In the genomic region with DNA sequence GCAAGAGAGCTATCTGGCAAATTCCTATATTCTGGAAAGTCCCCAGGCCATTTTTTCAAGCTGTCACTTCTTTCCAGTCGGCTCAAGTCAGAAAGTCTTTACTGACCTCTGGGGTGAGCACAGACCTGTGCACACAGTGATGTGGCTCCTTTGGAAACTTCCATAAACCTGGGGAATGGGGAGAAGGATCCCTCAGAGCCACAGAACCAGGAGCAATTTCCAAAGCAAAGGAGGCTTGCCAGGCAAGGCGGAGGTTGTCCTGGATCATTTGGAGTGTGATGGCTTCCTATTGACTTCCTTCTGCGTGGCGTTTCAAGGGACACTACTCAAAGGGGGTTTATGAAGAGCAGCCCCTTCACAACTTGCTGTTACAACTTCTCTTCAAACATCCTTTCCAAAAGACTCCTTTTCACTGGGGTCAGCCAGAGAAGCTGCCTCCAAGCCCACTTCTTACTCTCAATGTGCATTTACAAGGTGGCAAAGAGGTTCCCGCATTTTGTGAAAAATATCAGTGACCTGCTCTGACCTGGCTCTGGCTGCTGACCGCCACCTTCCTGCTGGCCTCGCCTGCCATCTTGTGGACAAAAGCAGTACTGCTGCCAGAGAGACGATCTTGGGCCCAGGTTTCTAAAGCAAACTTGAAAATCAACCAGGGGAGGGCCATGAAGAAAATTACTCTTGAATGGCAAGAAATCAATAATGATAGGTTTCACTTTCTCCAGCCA, we compare ENCODE assay signal across 1 cellular context.
A peak's percentile ranks its signal among the peaks of the same experiment; 100 is the strongest.
TF ChIP-seq lines count a peak whose summit lies in the region.

No MANE protein-coding gene starts in this region.

TF ChIP-seq in HepG2, 621 proteins besides CTCF, POLR2A, EP300 and RAD21 (continued from another document and continues in another):
- TF ChIP-seq, protein P1, sequence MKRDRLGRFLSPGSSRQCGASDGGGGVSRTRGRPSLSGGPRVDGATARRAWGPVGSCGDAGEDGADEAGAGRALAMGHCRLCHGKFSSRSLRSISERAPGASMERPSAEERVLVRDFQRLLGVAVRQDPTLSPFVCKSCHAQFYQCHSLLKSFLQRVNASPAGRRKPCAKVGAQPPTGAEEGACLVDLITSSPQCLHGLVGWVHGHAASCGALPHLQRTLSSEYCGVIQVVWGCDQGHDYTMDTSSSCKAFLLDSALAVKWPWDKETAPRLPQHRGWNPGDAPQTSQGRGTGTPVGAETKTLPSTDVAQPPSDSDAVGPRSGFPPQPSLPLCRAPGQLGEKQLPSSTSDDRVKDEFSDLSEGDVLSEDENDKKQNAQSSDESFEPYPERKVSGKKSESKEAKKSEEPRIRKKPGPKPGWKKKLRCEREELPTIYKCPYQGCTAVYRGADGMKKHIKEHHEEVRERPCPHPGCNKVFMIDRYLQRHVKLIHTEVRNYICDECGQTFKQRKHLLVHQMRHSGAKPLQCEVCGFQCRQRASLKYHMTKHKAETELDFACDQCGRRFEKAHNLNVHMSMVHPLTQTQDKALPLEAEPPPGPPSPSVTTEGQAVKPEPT (CRISPR knock-in tag; IDR thresholded peaks at IDR 0.05; ENCODE audit: low read depth) = 0 out of 2 replicates have a peak, but pooled peaks have one; percentile 48
- no peak for TF ChIP-seq ZNF354B (CRISPR knock-in tag; IDR thresholded peaks at IDR 0.05)
- TF ChIP-seq EZH2 (conservative IDR thresholded peaks at IDR 0.05; ENCODE audit: low read depth, low read length) = no peak
- no peak for TF ChIP-seq HMGA1 (CRISPR knock-in tag; conservative IDR thresholded peaks at IDR 0.05)
- no peak for TF ChIP-seq ATAD3A (CRISPR knock-in tag; IDR thresholded peaks at IDR 0.05)
- TF ChIP-seq KLF6 (CRISPR knock-in tag; IDR thresholded peaks at IDR 0.05) = no peak
- TF ChIP-seq CCDC6 (CRISPR knock-in tag; IDR thresholded peaks at IDR 0.05) = 0 out of 2 replicates have a peak, but pooled peaks have one; percentile 4
- TF ChIP-seq ZNF274 (CRISPR knock-in tag; IDR thresholded peaks at IDR 0.05) = no peak
- no peak for TF ChIP-seq ZNF746 (CRISPR knock-in tag; IDR thresholded peaks at IDR 0.05)
- no peak for TF ChIP-seq SRSF9 (IDR thresholded peaks at IDR 0.05; ENCODE audit: borderline replicate concordance, insufficient read depth, low read depth, low read length, poor library complexity, severe bottlenecking)
- TF ChIP-seq ZMYM3 (CRISPR knock-in tag; IDR thresholded peaks at IDR 0.05) = no peak
- TF ChIP-seq, protein P2, sequence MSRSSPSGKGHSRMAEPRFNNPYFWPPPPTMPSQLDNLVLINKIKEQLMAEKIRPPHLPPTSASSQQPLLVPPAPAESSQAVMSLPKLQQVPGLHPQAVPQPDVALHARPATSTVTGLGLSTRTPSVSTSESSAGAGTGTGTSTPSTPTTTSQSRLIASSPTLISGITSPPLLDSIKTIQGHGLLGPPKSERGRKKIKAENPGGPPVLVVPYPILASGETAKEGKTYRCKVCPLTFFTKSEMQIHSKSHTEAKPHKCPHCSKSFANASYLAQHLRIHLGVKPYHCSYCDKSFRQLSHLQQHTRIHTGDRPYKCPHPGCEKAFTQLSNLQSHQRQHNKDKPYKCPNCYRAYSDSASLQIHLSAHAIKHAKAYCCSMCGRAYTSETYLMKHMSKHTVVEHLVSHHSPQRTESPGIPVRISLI (CRISPR knock-in tag; IDR thresholded peaks at IDR 0.05; ENCODE audit: borderline replicate concordance) = no peak
- TF ChIP-seq, protein P3, sequence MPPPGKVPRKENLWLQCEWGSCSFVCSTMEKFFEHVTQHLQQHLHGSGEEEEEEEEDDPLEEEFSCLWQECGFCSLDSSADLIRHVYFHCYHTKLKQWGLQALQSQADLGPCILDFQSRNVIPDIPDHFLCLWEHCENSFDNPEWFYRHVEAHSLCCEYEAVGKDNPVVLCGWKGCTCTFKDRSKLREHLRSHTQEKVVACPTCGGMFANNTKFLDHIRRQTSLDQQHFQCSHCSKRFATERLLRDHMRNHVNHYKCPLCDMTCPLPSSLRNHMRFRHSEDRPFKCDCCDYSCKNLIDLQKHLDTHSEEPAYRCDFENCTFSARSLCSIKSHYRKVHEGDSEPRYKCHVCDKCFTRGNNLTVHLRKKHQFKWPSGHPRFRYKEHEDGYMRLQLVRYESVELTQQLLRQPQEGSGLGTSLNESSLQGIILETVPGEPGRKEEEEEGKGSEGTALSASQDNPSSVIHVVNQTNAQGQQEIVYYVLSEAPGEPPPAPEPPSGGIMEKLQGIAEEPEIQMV (CRISPR knock-in tag; IDR thresholded peaks at IDR 0.05; ENCODE audit: low read depth) = no peak; the same call in 1 of the 2 replicates
- no peak for TF ChIP-seq TAF15 (IDR thresholded peaks at IDR 0.05; ENCODE audit: low read depth, low read length, poor library complexity, severe bottlenecking)
- no peak for TF ChIP-seq ZNF30 (CRISPR knock-in tag; IDR thresholded peaks at IDR 0.05)
- TF ChIP-seq ZNF468 (CRISPR knock-in tag; IDR thresholded peaks at IDR 0.05) = no peak
- TF ChIP-seq NR2F1 (CRISPR knock-in tag; IDR thresholded peaks at IDR 0.05) = peak; percentile 56 to 72; a peak in 3 of 4 replicates
- TF ChIP-seq ZNF10 (CRISPR knock-in tag; IDR thresholded peaks at IDR 0.05; ENCODE audit: borderline replicate concordance, low read depth) = no peak
- TF ChIP-seq, protein P4, sequence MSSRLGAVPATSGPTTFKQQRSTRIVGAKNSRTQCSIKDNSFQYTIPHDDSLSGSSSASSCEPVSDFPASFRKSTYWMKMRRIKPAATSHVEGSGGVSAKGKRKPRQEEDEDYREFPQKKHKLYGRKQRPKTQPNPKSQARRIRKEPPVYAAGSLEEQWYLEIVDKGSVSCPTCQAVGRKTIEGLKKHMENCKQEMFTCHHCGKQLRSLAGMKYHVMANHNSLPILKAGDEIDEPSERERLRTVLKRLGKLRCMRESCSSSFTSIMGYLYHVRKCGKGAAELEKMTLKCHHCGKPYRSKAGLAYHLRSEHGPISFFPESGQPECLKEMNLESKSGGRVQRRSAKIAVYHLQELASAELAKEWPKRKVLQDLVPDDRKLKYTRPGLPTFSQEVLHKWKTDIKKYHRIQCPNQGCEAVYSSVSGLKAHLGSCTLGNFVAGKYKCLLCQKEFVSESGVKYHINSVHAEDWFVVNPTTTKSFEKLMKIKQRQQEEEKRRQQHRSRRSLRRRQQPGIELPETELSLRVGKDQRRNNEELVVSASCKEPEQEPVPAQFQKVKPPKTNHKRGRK (CRISPR knock-in tag; IDR thresholded peaks at IDR 0.05) = no peak
- no peak for TF ChIP-seq ZNF282 (IDR thresholded peaks at IDR 0.05; ENCODE audit: partially characterized antibody)
- no peak for TF ChIP-seq ZNF136 (CRISPR knock-in tag; IDR thresholded peaks at IDR 0.05; ENCODE audit: low read depth)
- no peak for TF ChIP-seq MBNL3 (CRISPR knock-in tag; conservative IDR thresholded peaks at IDR 0.05)
- TF ChIP-seq, protein P5, sequence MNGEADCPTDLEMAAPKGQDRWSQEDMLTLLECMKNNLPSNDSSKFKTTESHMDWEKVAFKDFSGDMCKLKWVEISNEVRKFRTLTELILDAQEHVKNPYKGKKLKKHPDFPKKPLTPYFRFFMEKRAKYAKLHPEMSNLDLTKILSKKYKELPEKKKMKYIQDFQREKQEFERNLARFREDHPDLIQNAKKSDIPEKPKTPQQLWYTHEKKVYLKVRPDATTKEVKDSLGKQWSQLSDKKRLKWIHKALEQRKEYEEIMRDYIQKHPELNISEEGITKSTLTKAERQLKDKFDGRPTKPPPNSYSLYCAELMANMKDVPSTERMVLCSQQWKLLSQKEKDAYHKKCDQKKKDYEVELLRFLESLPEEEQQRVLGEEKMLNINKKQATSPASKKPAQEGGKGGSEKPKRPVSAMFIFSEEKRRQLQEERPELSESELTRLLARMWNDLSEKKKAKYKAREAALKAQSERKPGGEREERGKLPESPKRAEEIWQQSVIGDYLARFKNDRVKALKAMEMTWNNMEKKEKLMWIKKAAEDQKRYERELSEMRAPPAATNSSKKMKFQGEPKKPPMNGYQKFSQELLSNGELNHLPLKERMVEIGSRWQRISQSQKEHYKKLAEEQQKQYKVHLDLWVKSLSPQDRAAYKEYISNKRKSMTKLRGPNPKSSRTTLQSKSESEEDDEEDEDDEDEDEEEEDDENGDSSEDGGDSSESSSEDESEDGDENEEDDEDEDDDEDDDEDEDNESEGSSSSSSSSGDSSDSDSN (CRISPR knock-in tag; IDR thresholded peaks at IDR 0.05) = peak; percentile 38; the same call in 1 of the 2 replicates
- TF ChIP-seq SETDB1 (CRISPR knock-in tag; IDR thresholded peaks at IDR 0.05; ENCODE audit: borderline replicate concordance) = no peak
- no peak for TF ChIP-seq SATB2 (CRISPR knock-in tag; IDR thresholded peaks at IDR 0.05)
- no peak for TF ChIP-seq SMAD9 (CRISPR knock-in tag; IDR thresholded peaks at IDR 0.05)
- no peak for TF ChIP-seq SP4 (CRISPR knock-in tag; IDR thresholded peaks at IDR 0.05)
- TF ChIP-seq CBX5 (CRISPR knock-in tag; IDR thresholded peaks at IDR 0.05; ENCODE audit: borderline replicate concordance) = 0 out of 2 replicates have a peak, but pooled peaks have one; percentile 45
- TF ChIP-seq, protein P6, sequence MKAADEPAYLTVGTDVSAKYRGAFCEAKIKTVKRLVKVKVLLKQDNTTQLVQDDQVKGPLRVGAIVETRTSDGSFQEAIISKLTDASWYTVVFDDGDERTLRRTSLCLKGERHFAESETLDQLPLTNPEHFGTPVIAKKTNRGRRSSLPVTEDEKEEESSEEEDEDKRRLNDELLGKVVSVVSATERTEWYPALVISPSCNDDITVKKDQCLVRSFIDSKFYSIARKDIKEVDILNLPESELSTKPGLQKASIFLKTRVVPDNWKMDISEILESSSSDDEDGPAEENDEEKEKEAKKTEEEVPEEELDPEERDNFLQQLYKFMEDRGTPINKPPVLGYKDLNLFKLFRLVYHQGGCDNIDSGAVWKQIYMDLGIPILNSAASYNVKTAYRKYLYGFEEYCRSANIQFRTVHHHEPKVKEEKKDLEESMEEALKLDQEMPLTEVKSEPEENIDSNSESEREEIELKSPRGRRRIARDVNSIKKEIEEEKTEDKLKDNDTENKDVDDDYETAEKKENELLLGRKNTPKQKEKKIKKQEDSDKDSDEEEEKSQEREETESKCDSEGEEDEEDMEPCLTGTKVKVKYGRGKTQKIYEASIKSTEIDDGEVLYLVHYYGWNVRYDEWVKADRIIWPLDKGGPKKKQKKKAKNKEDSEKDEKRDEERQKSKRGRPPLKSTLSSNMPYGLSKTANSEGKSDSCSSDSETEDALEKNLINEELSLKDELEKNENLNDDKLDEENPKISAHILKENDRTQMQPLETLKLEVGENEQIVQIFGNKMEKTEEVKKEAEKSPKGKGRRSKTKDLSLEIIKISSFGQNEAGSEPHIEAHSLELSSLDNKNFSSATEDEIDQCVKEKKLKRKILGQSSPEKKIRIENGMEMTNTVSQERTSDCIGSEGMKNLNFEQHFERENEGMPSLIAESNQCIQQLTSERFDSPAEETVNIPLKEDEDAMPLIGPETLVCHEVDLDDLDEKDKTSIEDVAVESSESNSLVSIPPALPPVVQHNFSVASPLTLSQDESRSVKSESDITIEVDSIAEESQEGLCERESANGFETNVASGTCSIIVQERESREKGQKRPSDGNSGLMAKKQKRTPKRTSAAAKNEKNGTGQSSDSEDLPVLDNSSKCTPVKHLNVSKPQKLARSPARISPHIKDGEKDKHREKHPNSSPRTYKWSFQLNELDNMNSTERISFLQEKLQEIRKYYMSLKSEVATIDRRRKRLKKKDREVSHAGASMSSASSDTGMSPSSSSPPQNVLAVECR (CRISPR knock-in tag; IDR thresholded peaks at IDR 0.05; ENCODE audit: borderline replicate concordance) = peak; percentile 55; the same call in 1 of the 2 replicates
- TF ChIP-seq, protein P7, sequence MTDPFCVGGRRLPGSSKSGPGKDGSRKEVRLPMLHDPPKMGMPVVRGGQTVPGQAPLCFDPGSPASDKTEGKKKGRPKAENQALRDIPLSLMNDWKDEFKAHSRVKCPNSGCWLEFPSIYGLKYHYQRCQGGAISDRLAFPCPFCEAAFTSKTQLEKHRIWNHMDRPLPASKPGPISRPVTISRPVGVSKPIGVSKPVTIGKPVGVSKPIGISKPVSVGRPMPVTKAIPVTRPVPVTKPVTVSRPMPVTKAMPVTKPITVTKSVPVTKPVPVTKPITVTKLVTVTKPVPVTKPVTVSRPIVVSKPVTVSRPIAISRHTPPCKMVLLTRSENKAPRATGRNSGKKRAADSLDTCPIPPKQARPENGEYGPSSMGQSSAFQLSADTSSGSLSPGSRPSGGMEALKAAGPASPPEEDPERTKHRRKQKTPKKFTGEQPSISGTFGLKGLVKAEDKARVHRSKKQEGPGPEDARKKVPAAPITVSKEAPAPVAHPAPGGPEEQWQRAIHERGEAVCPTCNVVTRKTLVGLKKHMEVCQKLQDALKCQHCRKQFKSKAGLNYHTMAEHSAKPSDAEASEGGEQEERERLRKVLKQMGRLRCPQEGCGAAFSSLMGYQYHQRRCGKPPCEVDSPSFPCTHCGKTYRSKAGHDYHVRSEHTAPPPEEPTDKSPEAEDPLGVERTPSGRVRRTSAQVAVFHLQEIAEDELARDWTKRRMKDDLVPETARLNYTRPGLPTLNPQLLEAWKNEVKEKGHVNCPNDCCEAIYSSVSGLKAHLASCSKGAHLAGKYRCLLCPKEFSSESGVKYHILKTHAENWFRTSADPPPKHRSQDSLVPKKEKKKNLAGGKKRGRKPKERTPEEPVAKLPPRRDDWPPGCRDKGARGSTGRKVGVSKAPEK (CRISPR knock-in tag; IDR thresholded peaks at IDR 0.05; ENCODE audit: borderline replicate concordance) = peak; percentile 18; the same call in 1 of the 2 replicates
- TF ChIP-seq RORA (CRISPR knock-in tag; IDR thresholded peaks at IDR 0.05) = no peak; the same call in 1 of the 2 replicates
- no peak for TF ChIP-seq HOXA5 (CRISPR knock-in tag; IDR thresholded peaks at IDR 0.05)
- no peak for TF ChIP-seq ZBTB1 (CRISPR knock-in tag; IDR thresholded peaks at IDR 0.05; ENCODE audit: borderline replicate concordance)
- TF ChIP-seq ZNF879 (CRISPR knock-in tag; IDR thresholded peaks at IDR 0.05) = no peak
